26 cellular contexts compared by ENCODE assay signal in the genomic region with DNA sequence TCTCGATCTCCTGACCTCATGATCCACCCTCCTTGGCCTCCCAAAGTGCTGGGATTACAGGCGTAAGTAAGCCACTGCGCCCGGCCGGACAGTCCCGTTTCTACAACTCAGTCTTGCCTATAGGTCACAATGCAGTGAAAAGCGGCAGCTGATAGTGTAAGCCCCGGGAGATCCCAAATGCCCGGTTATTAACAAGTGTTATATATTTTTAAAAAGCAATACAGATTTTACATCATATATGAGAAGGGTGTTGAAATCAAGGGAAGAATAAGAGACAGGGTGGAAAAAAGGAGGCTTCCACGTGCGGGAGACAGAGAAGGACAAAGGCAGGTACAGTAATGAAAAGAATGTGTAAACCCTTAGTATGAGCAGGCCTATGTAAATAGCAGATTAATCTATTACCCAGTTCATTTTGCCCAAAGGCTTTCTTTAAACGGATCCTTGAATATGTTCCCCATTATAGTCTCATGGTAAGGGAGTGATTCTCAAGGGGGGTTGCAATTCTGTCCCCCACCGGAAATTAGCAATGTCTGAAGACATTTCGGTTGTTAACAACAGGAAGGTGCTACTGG.
"Had no signal": no experiment of that assay in that cellular context is flagged by ENCODE, and none has a peak within 500 bp of the region (broad histone marks: within the 10 kb centered on the region; RNA-seq: fewer than 3 reads in every experiment).

No MANE protein-coding gene starts in this region.

- H3K9me3 Mint-ChIP-seq: activated T-helper 1 cell treated with anti-CD3 and anti-CD28 coated beads, Interleukin-12 subunit alpha, Interleukin-12 subunit beta, Interleukin-2, Interleukin-4 antibody, amounts not matched to agents 30 ng/mL and 10 ng/mL and 1 ng/mL, durations not matched to agents 14 hours and 24 hours and 36 hours; endodermal cell had no signal

- H3K4me2 ChIP-seq: smooth muscle cell had no signal

- H3K4me3 ChIP-seq: body of pancreas, cardiac muscle cell, gastroesophageal sphincter, mucosa of descending colon, sigmoid colon, smooth muscle cell, vagina had no signal

- H3K27me3 Mint-ChIP-seq: activated naive CD8-positive, alpha-beta T cell treated with anti-CD3 and anti-CD28 coated beads, Interleukin-2, amount 50 U/mL, for 24 hours; stimulated activated naive B cell treated with anti-CD40 and anti-IgM and Interleukin-4, amounts not matched to agents 10 μg/mL and 1 μg/mL and 100 μg/mL, for 72 hours had no signal

- H3K4me1 Mint-ChIP-seq: activated naive CD8-positive, alpha-beta T cell treated with anti-CD3 and anti-CD28 coated beads, Interleukin-2, amount 50 U/mL, for 24 hours; stimulated activated naive B cell treated with anti-CD40 and anti-IgM and Interleukin-4, amounts not matched to agents 10 μg/mL and 1 μg/mL and 100 μg/mL, for 72 hours had no signal

- DNase-seq: activated CD4-positive, alpha-beta T cell treated with anti-CD3 and anti-CD28 coated beads for 1 hour; activated CD4-positive, alpha-beta T cell treated with anti-CD3 and anti-CD28 coated beads, Interleukin-2, amount 50 U/mL, for 1 hour; activated CD8-positive, alpha-beta T cell treated with anti-CD3 and anti-CD28 coated beads, Interleukin-2, amount 10 ng/mL, durations not matched to agents 7 days and 5 days; activated gamma-delta T cell; activated naive CD4-positive, alpha-beta T cell treated with anti-CD3 and anti-CD28 coated beads, Interleukin-2, amount 50 U/mL, for 16 hours; activated naive CD8-positive, alpha-beta T cell treated with anti-CD3 and anti-CD28 coated beads, Interleukin-2, amount 50 U/mL, for 24 hours; body of pancreas; cortex of kidney; endodermal cell; head of caudate nucleus; hypothalamus; left cardiac atrium; mesenchymal stem cell; mucosa of descending colon; nephron progenitor cell; sigmoid colon; stimulated activated CD4-positive, alpha-beta T cell treated with anti-CD3 and anti-CD28 coated beads, Interleukin-2, amount 100 ng/mL, for 48 hours; stimulated activated CD8-positive, alpha-beta memory T cell treated with anti-CD3 and anti-CD28 coated beads, Interleukin-4, amount 100 ng/mL, for 48 hours; stimulated activated naive B cell treated with anti-CD40 and anti-IgM and Interleukin-4, amounts not matched to agents 10 μg/mL and 1 μg/mL and 100 μg/mL, for 72 hours; trophoblast cell; WERI-Rb-1 had no signal

- H3K27ac Mint-ChIP-seq: activated CD8-positive, alpha-beta T cell treated with anti-CD3 and anti-CD28 coated beads, Interleukin-2, amount 10 ng/mL, durations not matched to agents 7 days and 5 days; activated naive CD8-positive, alpha-beta T cell treated with anti-CD3 and anti-CD28 coated beads, Interleukin-2, amount 50 U/mL, for 24 hours; activated T-helper 1 cell treated with anti-CD3 and anti-CD28 coated beads, Interleukin-12 subunit alpha, Interleukin-12 subunit beta, Interleukin-2, Interleukin-4 antibody, amounts not matched to agents 30 ng/mL and 10 ng/mL and 1 ng/mL, durations not matched to agents 14 hours and 24 hours and 36 hours; endodermal cell; nephron progenitor cell; stimulated activated naive B cell treated with anti-CD40 and anti-IgM and Interleukin-4, amounts not matched to agents 10 μg/mL and 1 μg/mL and 100 μg/mL, for 72 hours had no signal

- H3K36me3 Mint-ChIP-seq: stimulated activated naive B cell treated with anti-CD40 and anti-IgM and Interleukin-4, amounts not matched to agents 10 μg/mL and 1 μg/mL and 100 μg/mL, for 72 hours had no signal

- H3K4me1 ChIP-seq: body of pancreas, sigmoid colon, vagina had no signal

- H3K27me3 ChIP-seq: body of pancreas, cardiac muscle cell, gastroesophageal sphincter, sigmoid colon, vagina had no signal

- H3K4me3 Mint-ChIP-seq: activated CD8-positive, alpha-beta T cell treated with anti-CD3 and anti-CD28 coated beads, Interleukin-2, amount 10 ng/mL, durations not matched to agents 7 days and 5 days; activated naive CD8-positive, alpha-beta T cell treated with anti-CD3 and anti-CD28 coated beads, Interleukin-2, amount 50 U/mL, for 24 hours; activated T-helper 1 cell treated with anti-CD3 and anti-CD28 coated beads, Interleukin-12 subunit alpha, Interleukin-12 subunit beta, Interleukin-2, Interleukin-4 antibody, amounts not matched to agents 30 ng/mL and 10 ng/mL and 1 ng/mL, durations not matched to agents 14 hours and 24 hours and 36 hours; endodermal cell; nephron progenitor cell; stimulated activated naive B cell treated with anti-CD40 and anti-IgM and Interleukin-4, amounts not matched to agents 10 μg/mL and 1 μg/mL and 100 μg/mL, for 72 hours had no signal

- H3K36me3 ChIP-seq: cardiac muscle cell, gastroesophageal sphincter, sigmoid colon, vagina, WERI-Rb-1 had no signal

- H3K27ac ChIP-seq: body of pancreas, cardiac muscle cell, gastroesophageal sphincter, sigmoid colon, vagina, WERI-Rb-1 had no signal

- H3K9me3 ChIP-seq: body of pancreas, gastroesophageal sphincter, mucosa of descending colon, sigmoid colon, vagina had no signal

- ATAC-seq: activated CD8-positive, alpha-beta T cell treated with anti-CD3 and anti-CD28 coated beads, Interleukin-2, amount 10 ng/mL, durations not matched to agents 7 days and 5 days; activated naive CD8-positive, alpha-beta T cell treated with anti-CD3 and anti-CD28 coated beads, Interleukin-2, amount 50 U/mL, for 24 hours; body of pancreas; gastroesophageal sphincter; left cardiac atrium; mucosa of descending colon; stimulated activated naive B cell treated with anti-CD40 and anti-IgM and Interleukin-4, amounts not matched to agents 10 μg/mL and 1 μg/mL and 100 μg/mL, for 72 hours had no signal
